17 cellular contexts compared by ENCODE assay signal in the genomic region with DNA sequence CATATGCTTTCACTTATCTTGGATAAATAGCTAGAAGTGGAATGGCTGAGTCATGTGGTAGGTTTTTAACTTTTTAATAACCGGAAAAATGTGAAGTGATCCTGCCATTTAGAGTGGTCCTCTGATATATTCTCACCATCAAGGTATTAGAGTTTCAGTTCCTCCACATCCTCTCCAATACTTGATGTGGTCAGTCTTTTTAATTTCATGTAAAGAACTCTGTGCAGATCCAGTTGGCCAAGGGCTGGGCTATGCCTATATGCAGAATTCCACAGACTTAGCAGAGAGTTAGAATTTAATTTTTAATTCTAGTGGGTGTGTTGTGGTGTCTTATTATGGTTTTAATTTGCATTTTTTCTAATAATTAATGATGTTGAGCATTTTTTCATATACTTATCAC.
DNase-seq lines count a peak whose midpoint lies in the region; ATAC-seq and TF ChIP-seq lines count a peak whose summit lies in the region.
"Had no signal": no experiment of that assay in that cellular context is flagged by ENCODE, and none has a peak within 500 bp of the region (broad histone marks: within the 10 kb centered on the region; RNA-seq: fewer than 3 reads in every experiment).

No MANE protein-coding gene starts in this region.

- no peak for TF ChIP-seq EP300 in esophagus muscularis mucosa (IDR thresholded peaks at IDR 0.05)

- H3K27me3 ChIP-seq in esophagus muscularis mucosa, result peaks cover 0 to 34% (median 0%) of the 10 kb centered on the region in 4 donors
- H3K27me3 ChIP-seq: BLaER1 treated with 17β-estradiol and CSF1 and Interleukin-3, amounts not matched to agents 10 nM and 100 nM had no signal

- no peak for TF ChIP-seq POLR2A in esophagus muscularis mucosa (IDR thresholded peaks at IDR 0.05; ENCODE audit: low read depth)

- WGBS in esophagus muscularis mucosa, result 94% methylated on average over 1 of the region's 1 CpG

- H3K27ac Mint-ChIP-seq in neural crest cell (ENCODE audit: unreplicated experiment) (peak overlapping the region; percentile 72), WTC11 (no peak overlapping the region)
- H3K27ac Mint-ChIP-seq: B cell; CD4-positive, alpha-beta T cell; CD8-positive, alpha-beta T cell had no signal

- no peaks in the 10 kb centered on the region for H3K36me3 ChIP-seq in HEK293 (ENCODE audit: control insufficient read depth in 2 of 2, insufficient read depth in 1 of 2, low read length in 2 of 2)
- no peaks in the 10 kb centered on the region for H3K36me3 ChIP-seq in esophagus muscularis mucosa

- peaks cover 23% of the 10 kb centered on the region for H3K9me3 Mint-ChIP-seq in neural crest cell
- peaks cover 49% of the 10 kb centered on the region for H3K9me3 Mint-ChIP-seq in WTC11

- CTCF ChIA-PET in HEK293 (lab: Yijun Ruan, JAX) (interaction anchor here (1.7 to 2.2 kb wide), 2 partner anchors 9 to 58 kb away, joined by 7 to 13 read pairs; no protein-coding TSS in a partner anchor), WTC11 (lab: Charles Lee) (no interaction called here)

- ATAC-seq in WTC11 (no peak), GM19467 (IDR thresholded peaks at IDR 0.05; ENCODE audit: unreplicated experiment) (no peak)
- ATAC-seq: A549; CD8-positive, alpha-beta T cell had no signal

- H3K4me1 ChIP-seq in HEK293 (ENCODE audit: control insufficient read depth, insufficient read depth, low read length) (no peaks in the 10 kb centered on the region), esophagus muscularis mucosa (no peaks in the 10 kb centered on the region)
- H3K4me1 ChIP-seq: A549, Caco-2 had no signal

- no peak for TF ChIP-seq CTCF in HEK293 (tag by site-specific recombination; IDR thresholded peaks at IDR 0.05)
- TF ChIP-seq CTCF in esophagus muscularis mucosa (IDR thresholded peaks at IDR 0.05), result no peak
- TF ChIP-seq CTCF in neural crest cell (conservative IDR thresholded peaks at IDR 0.05), result no peak
- TF ChIP-seq CTCF in WTC11 (IDR thresholded peaks at IDR 0.05), result no peak

- POLR2A ChIA-PET in HEK293 (lab: Yijun Ruan, JAX), result no interaction called here
- POLR2A ChIA-PET in WTC11 (lab: Charles Lee), result no interaction called here

- H3K4me1 Mint-ChIP-seq in neural crest cell, result peaks cover 35% of the 10 kb centered on the region
- no peaks in the 10 kb centered on the region for H3K4me1 Mint-ChIP-seq in WTC11
- H3K4me1 Mint-ChIP-seq: B cell had no signal

- H3K27ac ChIP-seq in HEK293 (ENCODE audit: extremely low read depth, low read depth, low read length) (no peak overlapping the region), esophagus muscularis mucosa (replicated peaks in 1 of 4) (no peak overlapping the region)
- H3K27ac ChIP-seq: 22Rv1; A549; BLaER1 treated with 17β-estradiol and CSF1 and Interleukin-3, amounts not matched to agents 10 nM and 100 nM; C4-2B had no signal

- intact Hi-C loops in esophagus muscularis mucosa (cut with DNase I), result no loop called here

- H3K9me3 ChIP-seq in HEK293 (ENCODE audit: control insufficient read depth, insufficient read depth, low read depth, low read length) (no peaks in the 10 kb centered on the region), esophagus muscularis mucosa (peaks cover 0 to 29% (median 19%) of the 10 kb centered on the region in 4 donors)

- peak; percentile 75 for DNase-seq in esophagus muscularis mucosa (ENCODE audit: extremely low spot score)
- no peak for DNase-seq in neural crest cell (ENCODE audit: low read depth, low spot score)
- DNase-seq in WTC11 (ENCODE audit: low spot score), result no peak
- DNase-seq: AML-193; Calu3; CD4-positive, alpha-beta T cell; CD8-positive, alpha-beta T cell; DMS79 treated with DMSO at 0.1 percent for 48 hours; GF-D8 had no signal

- H3K4me3 Mint-ChIP-seq in neural crest cell (no peak overlapping the region), WTC11 (no peak overlapping the region)
- H3K4me3 Mint-ChIP-seq: B cell; CD4-positive, alpha-beta T cell; CD8-positive, alpha-beta T cell had no signal

- H3K4me3 ChIP-seq in HEK293 (ENCODE audit: low read depth, low read length) (no peak overlapping the region), esophagus muscularis mucosa (no peak overlapping the region)
- H3K4me3 ChIP-seq: A549; BLaER1 treated with 17β-estradiol and CSF1 and Interleukin-3, amounts not matched to agents 10 nM and 100 nM had no signal

- H3K27me3 Mint-ChIP-seq in neural crest cell (ENCODE audit: low read depth), result no peaks in the 10 kb centered on the region
- peaks cover 56% of the 10 kb centered on the region for H3K27me3 Mint-ChIP-seq in WTC11 (ENCODE audit: low read depth)

- H3K36me3 Mint-ChIP-seq in neural crest cell (ENCODE audit: low read depth) (peaks cover 31% of the 10 kb centered on the region), WTC11 (peaks cover 28% of the 10 kb centered on the region)
- H3K36me3 Mint-ChIP-seq: CD8-positive, alpha-beta T cell had no signal

TF ChIP-seq in HEK293, 187 proteins besides CTCF, POLR2A, EP300 and RAD21:
- TF ChIP-seq ZNF184 (tag by site-specific recombination; IDR thresholded peaks at IDR 0.05), result peak; percentile 90
- TF ChIP-seq ZNF433 (tag by site-specific recombination; IDR thresholded peaks at IDR 0.05; ENCODE audit: low read depth), result no peak
TF ChIP-seq in HEK293: peak in this region for 1.

TF ChIP-seq in WTC11, 78 proteins besides CTCF, POLR2A, EP300 and RAD21:
- no peak for TF ChIP-seq ZNF416 (CRISPR knock-in tag; IDR thresholded peaks at IDR 0.05)
- TF ChIP-seq NFYB (CRISPR knock-in tag; conservative IDR thresholded peaks at IDR 0.05; ENCODE audit: low read depth), result no peak
- TF ChIP-seq, protein P1, sequence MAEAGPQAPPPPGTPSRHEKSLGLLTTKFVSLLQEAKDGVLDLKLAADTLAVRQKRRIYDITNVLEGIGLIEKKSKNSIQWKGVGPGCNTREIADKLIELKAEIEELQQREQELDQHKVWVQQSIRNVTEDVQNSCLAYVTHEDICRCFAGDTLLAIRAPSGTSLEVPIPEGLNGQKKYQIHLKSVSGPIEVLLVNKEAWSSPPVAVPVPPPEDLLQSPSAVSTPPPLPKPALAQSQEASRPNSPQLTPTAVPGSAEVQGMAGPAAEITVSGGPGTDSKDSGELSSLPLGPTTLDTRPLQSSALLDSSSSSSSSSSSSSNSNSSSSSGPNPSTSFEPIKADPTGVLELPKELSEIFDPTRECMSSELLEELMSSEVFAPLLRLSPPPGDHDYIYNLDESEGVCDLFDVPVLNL (CRISPR knock-in tag; IDR thresholded peaks at IDR 0.05; ENCODE audit: borderline replicate concordance, low read depth), result no peak
- no peak for TF ChIP-seq GRHL2 (CRISPR knock-in tag; IDR thresholded peaks at IDR 0.05; ENCODE audit: insufficient replicate concordance, severe bottlenecking)
- no peak for TF ChIP-seq KAT7 (CRISPR knock-in tag; IDR thresholded peaks at IDR 0.05; ENCODE audit: borderline replicate concordance)
- TF ChIP-seq RELA (CRISPR knock-in tag; IDR thresholded peaks at IDR 0.05; ENCODE audit: borderline replicate concordance), result no peak
- no peak for TF ChIP-seq MYBL2 (CRISPR knock-in tag; IDR thresholded peaks at IDR 0.05)
- no peak for TF ChIP-seq FOXP1 (CRISPR knock-in tag; IDR thresholded peaks at IDR 0.05; ENCODE audit: borderline replicate concordance)
- no peak for TF ChIP-seq SOX15 (CRISPR knock-in tag; IDR thresholded peaks at IDR 0.05)
- TF ChIP-seq, protein P2, sequence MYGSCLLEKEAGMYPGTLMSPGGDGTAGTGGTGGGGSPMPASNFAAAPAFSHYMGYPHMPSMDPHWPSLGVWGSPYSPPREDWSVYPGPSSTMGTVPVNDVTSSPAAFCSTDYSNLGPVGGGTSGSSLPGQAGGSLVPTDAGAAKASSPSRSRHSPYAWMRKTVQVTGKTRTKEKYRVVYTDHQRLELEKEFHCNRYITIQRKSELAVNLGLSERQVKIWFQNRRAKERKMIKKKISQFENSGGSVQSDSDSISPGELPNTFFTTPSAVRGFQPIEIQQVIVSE (CRISPR knock-in tag; IDR thresholded peaks at IDR 0.05; ENCODE audit: borderline replicate concordance), result no peak
